Comparison of ENCODE assay signal across 8 cellular contexts in the genomic region with DNA sequence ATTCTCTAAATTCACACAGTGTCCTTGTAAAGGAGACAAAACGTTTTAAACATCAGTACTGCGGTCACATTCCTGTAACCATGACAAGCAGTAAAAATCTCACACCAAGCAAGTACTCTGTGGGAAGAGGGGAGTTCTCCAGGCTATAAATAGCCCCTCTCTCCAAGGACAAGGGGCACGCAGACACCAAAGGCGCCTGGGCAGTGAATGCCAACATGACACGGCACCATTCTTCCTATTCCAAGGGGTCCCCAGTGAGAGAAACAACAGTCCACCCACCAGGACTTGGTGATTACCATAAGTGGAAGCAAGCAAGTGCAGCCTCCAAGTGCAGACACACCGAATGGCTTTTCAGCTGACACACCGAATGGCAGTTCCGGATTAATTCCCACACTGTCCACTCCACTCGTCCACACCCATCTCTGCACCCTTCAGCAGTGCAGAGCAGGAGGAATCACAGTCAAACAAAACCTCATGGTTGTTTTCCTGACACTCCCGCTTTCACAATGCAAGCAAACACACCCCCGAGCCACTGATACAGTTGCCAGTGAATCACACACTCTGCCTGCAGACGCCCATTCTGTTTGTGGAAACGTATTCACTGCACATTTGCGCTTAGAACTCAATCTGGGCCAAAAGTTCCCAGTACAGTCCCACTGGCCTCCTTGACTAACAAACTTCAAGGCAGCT. TPM values are rescaled to one million over a fixed set of nuclear protein-coding genes. Genes with fewer than 3 reads are reported as not detected.
DNase-seq lines count a peak whose midpoint lies in the region; ATAC-seq and TF ChIP-seq lines count a peak whose summit lies in the region.

No MANE protein-coding gene starts in this region.

- H3K9me3 ChIP-seq in HUES6 (ENCODE audit: control insufficient read depth, insufficient read depth, low read depth, low read length) = no peaks in the 10 kb centered on the region
- H3K9me3 ChIP-seq in gastroesophageal sphincter = no peaks in the 10 kb centered on the region
- no peaks in the 10 kb centered on the region for H3K9me3 ChIP-seq in osteoblast (ENCODE audit: low read depth, low read length)

- peak overlapping the region; percentile 77 for H3K4me3 ChIP-seq in HUES6 (ENCODE audit: low read depth, low read length)
- peak overlapping the region; percentile 74 to 100 for H3K4me3 ChIP-seq in gastroesophageal sphincter
- H3K4me3 ChIP-seq in osteoblast (ENCODE audit: insufficient read depth, low read length) = peak overlapping the region; percentile 92

- TF ChIP-seq POLR2A in gastroesophageal sphincter (IDR thresholded peaks at IDR 0.05) = peak in 1 of 2 donors; percentile 16

- H3K27ac Mint-ChIP-seq in activated T-cell treated with anti-CD3 and anti-CD28 coated beads, Interleukin-2, amount 50 U/mL, for 72 hours = peak overlapping the region; percentile 56

- peak; percentile 82 for DNase-seq in AG08396 (ENCODE audit: low spot score)
- peak in 1 of 2 donors; percentile 33 for DNase-seq in activated T-cell treated with anti-CD3 and anti-CD28 coated beads, Interleukin-2, amount 50 U/mL, for 72 hours
- DNase-seq in osteoblast (ENCODE audit: insufficient read length, low spot score, missing footprints) = peak; percentile 97
- no peak for DNase-seq in NCI-H345 (lab: John Stamatoyannopoulos, UW)
- DNase-seq in activated gamma-delta T cell (lab: John Stamatoyannopoulos, UW) = no peak
- no peak for DNase-seq in NCI-H187 (lab: John Stamatoyannopoulos, UW)

- peaks cover 71% of the 10 kb centered on the region for H3K4me1 Mint-ChIP-seq in activated T-cell treated with anti-CD3 and anti-CD28 coated beads, Interleukin-2, amount 50 U/mL, for 72 hours (ENCODE audit: low read depth)

- no peaks in the 10 kb centered on the region for H3K9me3 Mint-ChIP-seq in activated T-cell treated with anti-CD3 and anti-CD28 coated beads, Interleukin-2, amount 50 U/mL, for 72 hours

- H3K27me3 Mint-ChIP-seq in activated T-cell treated with anti-CD3 and anti-CD28 coated beads, Interleukin-2, amount 50 U/mL, for 72 hours (ENCODE audit: low read depth) = no peaks in the 10 kb centered on the region

- no peak overlapping the region; the same call in 1 of the 2 replicates for H3K27ac ChIP-seq in HUES6 (ENCODE audit: low read depth, low read length)
- peak overlapping the region; percentile 73 to 98 (median 96) for H3K27ac ChIP-seq in gastroesophageal sphincter
- peak overlapping the region; percentile 93 for H3K27ac ChIP-seq in osteoblast (ENCODE audit: low read depth, low read length)

- H3K9ac ChIP-seq in HUES6 (ENCODE audit: low read length) = peak overlapping the region; percentile 75

- peaks cover 65% of the 10 kb centered on the region for H3K4me1 ChIP-seq in HUES6 (ENCODE audit: control insufficient read depth, insufficient read depth, low read length)
- H3K4me1 ChIP-seq in gastroesophageal sphincter = peaks cover 3 to 86% (median 60%) of the 10 kb centered on the region in 3 donors
- H3K4me1 ChIP-seq in osteoblast (ENCODE audit: insufficient read depth, low read length) = peaks cover 70% of the 10 kb centered on the region

- no peak for TF ChIP-seq EP300 in gastroesophageal sphincter (IDR thresholded peaks at IDR 0.05)

- H4K20me1 ChIP-seq in osteoblast (ENCODE audit: insufficient read depth, low read length) = peaks cover 48% of the 10 kb centered on the region

- WGBS in gastroesophageal sphincter (ENCODE audit: low coverage in 1 of 2), 2 donors = 2 to 6% methylated on average over 9 to 12 of the region's 14 CpGs

- H3K79me2 ChIP-seq in osteoblast (ENCODE audit: insufficient read depth, low read length) = peaks cover 59% of the 10 kb centered on the region

- peak overlapping the region; percentile 84 to 98 for H3K4me3 Mint-ChIP-seq in activated T-cell treated with anti-CD3 and anti-CD28 coated beads, Interleukin-2, amount 50 U/mL, for 72 hours

- H3K27me3 ChIP-seq in HUES6 (ENCODE audit: control insufficient read depth, insufficient read depth, low read length) = peaks cover 14% of the 10 kb centered on the region
- H3K27me3 ChIP-seq in gastroesophageal sphincter = no peaks in the 10 kb centered on the region
- H3K27me3 ChIP-seq in osteoblast (ENCODE audit: insufficient read depth, low read length) = no peaks in the 10 kb centered on the region

- no peak for ATAC-seq in activated T-cell treated with anti-CD3 and anti-CD28 coated beads, Interleukin-2, amount 50 U/mL, for 72 hours (replicated peaks in 1 of 2)
- ATAC-seq in gastroesophageal sphincter = peak; percentile 9

- TF ChIP-seq CTCF in gastroesophageal sphincter (IDR thresholded peaks at IDR 0.05) (no peak), osteoblast (IDR thresholded peaks at IDR 0.05; ENCODE audit: extremely low read depth, low read depth, low read length) (no peak)

- H3K36me3 ChIP-seq in HUES6 (ENCODE audit: control insufficient read depth, insufficient read depth, low read length) (0 out of 2 replicates have a peak, but pooled peaks cover 6% of the 10 kb centered on the region), gastroesophageal sphincter (no peaks in the 10 kb centered on the region), osteoblast (ENCODE audit: insufficient read depth, low read length) (peaks cover 7% of the 10 kb centered on the region)

- H3K4me2 ChIP-seq in osteoblast (ENCODE audit: insufficient read depth, low read length) = peak overlapping the region; percentile 98

- no peak overlapping the region for H2AFZ ChIP-seq in osteoblast (ENCODE audit: low read length)

- peaks cover 0 to 2% of the 10 kb centered on the region in 2 donors for H3K36me3 Mint-ChIP-seq in activated T-cell treated with anti-CD3 and anti-CD28 coated beads, Interleukin-2, amount 50 U/mL, for 72 hours (ENCODE audit: insufficient read depth in 2 of 2)

RNA-seq across cellular contexts. Expression of a gene that starts 1.8 kb away (rescaled TPM):
- total RNA-seq in activated T-cell treated with anti-CD3 and anti-CD28 coated beads, Interleukin-2, amount 50 U/mL, for 72 hours = 10 to 100 TPM; 63.9 to 70.5 TPM
- 100 to 1,000 TPM; 217 to 419 (median 313) TPM for total RNA-seq in gastroesophageal sphincter
- total RNA-seq in osteoblast = 413 and 480 TPM in 2 replicates

RNA-seq across cellular contexts. Expression of a gene that starts 49.0 kb away (rescaled TPM):
- total RNA-seq in activated T-cell treated with anti-CD3 and anti-CD28 coated beads, Interleukin-2, amount 50 U/mL, for 72 hours = 100 to 1,000 TPM; 248 to 287 TPM
- total RNA-seq in gastroesophageal sphincter (100 to 1,000 TPM in 1 of 4 donors, 10 to 100 TPM in 3; 10.4 to 112 (median 41.4) TPM), osteoblast (13.3 and 15.2 TPM in 2 replicates)

RNA-seq across cellular contexts. Expression of a gene that starts 53.9 kb away (rescaled TPM):
- total RNA-seq in activated T-cell treated with anti-CD3 and anti-CD28 coated beads, Interleukin-2, amount 50 U/mL, for 72 hours = 10 to 100 TPM; 60.1 to 67.8 TPM
- total RNA-seq in gastroesophageal sphincter (10 to 100 TPM; 41.7 to 56.2 (median 53.7) TPM), osteoblast (80.7 and 82.8 TPM in 2 replicates)

Comparison
In these comparisons a context has a peak if more than half of its experiments do, and no peak if none do; other contexts are left out.
1. DNase-seq: peak in AG08396 (single experiment) and osteoblast (single experiment); none in NCI-H345 (single experiment), activated gamma-delta T cell (single experiment) and NCI-H187 (0 of 2).
2. Peak in every context shown above with its lines, with median percentiles within 50 percentile points of each other: H3K4me3 ChIP-seq.